ENCODE assay signal across 8 cellular contexts in the genomic region with DNA sequence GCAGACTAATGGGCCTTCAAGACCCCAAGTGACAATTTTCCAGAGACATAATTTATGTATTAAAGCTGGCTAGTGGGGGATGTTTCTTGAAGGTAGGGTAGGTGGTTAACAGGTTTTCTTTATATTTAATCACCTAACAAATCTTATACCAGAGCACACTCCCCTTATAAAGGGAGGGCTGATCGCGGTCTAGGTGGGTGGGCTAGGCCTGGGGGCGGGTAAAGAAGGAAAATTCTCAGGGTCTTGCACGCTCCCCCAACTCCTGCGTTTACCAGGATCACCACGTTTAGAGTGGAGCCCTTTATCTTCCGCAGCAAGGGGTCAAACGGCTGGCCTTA. TPM values are rescaled to one million over a fixed set of nuclear protein-coding genes. Genes with fewer than 3 reads are reported as not detected.
DNase-seq lines count a peak whose midpoint lies in the region; ATAC-seq, FAIRE-seq and TF ChIP-seq lines count a peak whose summit lies in the region.

No MANE protein-coding gene starts in this region.

- H3K4me1 ChIP-seq in PC-3 (ENCODE audit: insufficient read depth, low read length) (no peaks in the 10 kb centered on the region), pancreas (peaks cover 0 to 11% (median 0%) of the 10 kb centered on the region in 3 donors), body of pancreas (peaks cover 7% of the 10 kb centered on the region)

- peak overlapping the region; percentile 82 for H3K4me2 ChIP-seq in PC-3 (ENCODE audit: low read length)

- POLR2A ChIA-PET in PC-3 (lab: Charles Lee; ENCODE audit: unreplicated experiment): no interaction called here

- no TSS peak for BruUV-seq in PC-3 (replicated peaks; lab: Mats Ljungman, UMichigan)

- H3K9ac ChIP-seq in PC-3 (ENCODE audit: low read length): no peak overlapping the region

- H3K9me3 ChIP-seq in PC-3 (ENCODE audit: low read length) (no peaks in the 10 kb centered on the region), pancreas (no peaks in the 10 kb centered on the region), body of pancreas (no peaks in the 10 kb centered on the region)

- intact Hi-C loops in PC-3 (cut with micrococcal nuclease) (no loop called here), pancreas (cut with DNase I) (no loop called here), body of pancreas (cut with DNase I) (no loop called here)

- H3K36me3 ChIP-seq in PC-3 (ENCODE audit: low read depth, low read length) (no peaks in the 10 kb centered on the region), pancreas (no peaks in the 10 kb centered on the region), body of pancreas (replicated peaks in 1 of 2; ENCODE audit: insufficient read depth in 1 of 2, low read depth in 2 of 2) (no peaks in the 10 kb centered on the region)

- no peaks in the 10 kb centered on the region for H4K20me1 ChIP-seq in PC-3 (ENCODE audit: low read length)

- H3K27ac ChIP-seq in PC-3 (ENCODE audit: low read length) (no peak overlapping the region), pancreas (no peak overlapping the region), body of pancreas (peak overlapping the region in 2 of 4 donors; percentile 37 to 45)

- peak overlapping the region; percentile 38 for H3K4me3 ChIP-seq in GM08714 (ENCODE audit: low read length)
- peak overlapping the region; percentile 63 for H3K4me3 ChIP-seq in PC-3 (ENCODE audit: low read length)
- peak overlapping the region; percentile 69 for H3K4me3 ChIP-seq in epithelial cell of proximal tubule (ENCODE audit: low read depth, low read length)
- H3K4me3 ChIP-seq in pancreas: peak overlapping the region; percentile 19 to 53 (median 29)
- no peak overlapping the region for H3K4me3 ChIP-seq in body of pancreas

- H3F3A ChIP-seq in PC-3 (ENCODE audit: low read length, unreplicated experiment): no peaks in the 10 kb centered on the region

- DNase-seq in PC-3 (no peak), epithelial cell of proximal tubule (ENCODE audit: low read depth) (no peak), pancreas (no peak), NCI-H2029 treated with DMSO at 0.1 percent for 48 hours (lab: John Stamatoyannopoulos, UW) (no peak), body of pancreas (no peak), NCI-H1092 treated with DMSO at 0.1 percent for 48 hours (lab: John Stamatoyannopoulos, UW) (no peak)

- no peaks in the 10 kb centered on the region for H3K9me2 ChIP-seq in PC-3 (replicated peaks; ENCODE audit: low read length)

- H3K79me2 ChIP-seq in PC-3 (ENCODE audit: low read length): no peaks in the 10 kb centered on the region

- WGBS in pancreas, 2 donors: 2 to 3% methylated on average over 8 of the region's 8 CpGs
- WGBS in body of pancreas, 2 donors: 0 to 1% methylated on average over 8 of the region's 8 CpGs

- no peak for TF ChIP-seq POLR2A in body of pancreas (IDR thresholded peaks at IDR 0.05)

- no peak for FAIRE-seq in pancreas (lab: Jason Lieb, UNC)

- no peak overlapping the region for H2AFZ ChIP-seq in PC-3 (ENCODE audit: low read length)

- TF ChIP-seq CTCF in PC-3 (conservative IDR thresholded peaks at IDR 0.05; ENCODE audit: low read depth, low read length): no peak
- no peak for TF ChIP-seq CTCF in epithelial cell of proximal tubule (conservative IDR thresholded peaks at IDR 0.05; ENCODE audit: low read depth, low read length)
- TF ChIP-seq CTCF in pancreas (IDR thresholded peaks at IDR 0.05): no peak
- no peak for TF ChIP-seq CTCF in body of pancreas (IDR thresholded peaks at IDR 0.05)

- CTCF ChIA-PET in PC-3 (lab: Charles Lee): no interaction called here

- ATAC-seq in PC-3 (no peak), pancreas (no peak), body of pancreas (no peak), HG03354 (IDR thresholded peaks at IDR 0.05; ENCODE audit: poor library complexity, severe bottlenecking, unreplicated experiment) (no peak)

- H3K27me3 ChIP-seq in PC-3 (ENCODE audit: low read length): no peaks in the 10 kb centered on the region
- H3K27me3 ChIP-seq in pancreas: no peaks in the 10 kb centered on the region
- H3K27me3 ChIP-seq in body of pancreas: no peaks in the 10 kb centered on the region

RNA-seq across cellular contexts. Expression of a gene that starts 19.9 kb away (rescaled TPM):
- total RNA-seq in PC-3 (2014; rRNA removed) (25.4 and 38.2 TPM in 2 replicates), epithelial cell of proximal tubule (35.8 and 50.9 TPM in 2 replicates), pancreas (10 to 100 TPM; 39.6 to 71.1 (median 52.9) TPM), body of pancreas (100 to 1,000 TPM in 1 of 2 donors, 10 to 100 TPM in 1; 80.7 to 109 TPM)
- polyA plus RNA-seq in pancreas: 100 to 1,000 TPM; 236 to 245 TPM

RNA-seq across cellular contexts. Expression of a gene that starts 26.0 kb away (rescaled TPM):
- 30.2 and 42.6 TPM in 2 replicates for total RNA-seq in PC-3 (2014; rRNA removed)
- 56.5 and 70.2 TPM in 2 replicates for total RNA-seq in epithelial cell of proximal tubule
- 10 to 100 TPM; 27.2 to 46.9 (median 33.4) TPM for total RNA-seq in pancreas
- polyA plus RNA-seq in pancreas: 10 to 100 TPM; 36.5 to 38.1 TPM
- 10 to 100 TPM; 44.6 to 63.3 TPM for total RNA-seq in body of pancreas

RNA-seq across cellular contexts. Expression of a gene that starts 41.1 kb away (rescaled TPM):
- not detected in 2 replicates for total RNA-seq in PC-3 (2014; rRNA removed)
- 0.22 and 0.69 TPM in 2 replicates for total RNA-seq in epithelial cell of proximal tubule
- 1 to 10 TPM in 1 of 6 donors, under 1 TPM in 5; 0.25 to 1.5 (median 0.28) TPM for total RNA-seq in pancreas
- 1 to 10 TPM; 1.2 to 1.3 TPM for polyA plus RNA-seq in pancreas
- 1 to 10 TPM in 1 of 2 donors, under 1 TPM in 1; 0.78 to 1.3 TPM for total RNA-seq in body of pancreas

Comparison
In these comparisons a context has a peak if more than half of its experiments do, and no peak if none do; other contexts are left out.
1. H3K4me3 ChIP-seq: peak in GM08714 (single experiment), PC-3 (single experiment), epithelial cell of proximal tubule (single experiment) and pancreas (4 of 4); none in body of pancreas (0 of 2).